In the genomic region with DNA sequence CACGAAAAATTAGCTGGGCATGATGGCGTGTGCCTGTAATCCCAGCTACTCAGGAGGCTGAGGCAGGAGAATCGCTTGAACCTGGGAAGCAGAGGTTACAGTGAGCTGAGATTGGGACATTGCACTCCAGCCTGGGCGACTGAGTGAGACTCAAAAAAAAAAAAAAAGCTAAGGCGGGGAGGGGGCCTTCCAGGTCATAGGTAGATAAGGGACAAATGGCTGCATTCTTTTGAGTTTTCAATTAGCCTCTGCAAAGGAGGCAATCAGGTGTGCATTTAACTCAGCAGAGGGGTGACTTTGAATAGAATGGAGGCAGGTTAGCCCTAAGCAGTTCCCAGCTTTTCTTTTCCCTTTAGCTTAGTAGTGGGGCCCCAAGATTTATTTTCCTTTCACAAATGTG, we compare ENCODE assay signal across 9 cellular contexts. TPM values are rescaled to one million over a fixed set of nuclear protein-coding genes. Genes with fewer than 3 reads are reported as not detected.
DNase-seq lines count a peak whose midpoint lies in the region; FAIRE-seq and TF ChIP-seq lines count a peak whose summit lies in the region.
"Had no signal": no experiment of that assay in that cellular context is flagged by ENCODE, and none has a peak within 500 bp of the region (broad histone marks: within the 10 kb centered on the region; RNA-seq: fewer than 3 reads in every experiment).

No MANE protein-coding gene starts in this region.

- DNase-seq in CD4-positive, alpha-beta memory T cell = no peak
- DNase-seq in osteoblast (ENCODE audit: insufficient read length, low spot score, missing footprints) (peak; percentile 14), T-helper 9 cell (no peak), NCI-H1694 (lab: John Stamatoyannopoulos, UW) (no peak), GM12891 (ENCODE audit: insufficient read length, low spot score) (no peak), NCI-H2171 (lab: John Stamatoyannopoulos, UW) (no peak)

- no peak for FAIRE-seq in GM12891 (lab: Jason Lieb, UNC)

- peak overlapping the region; percentile 80 to 96 (median 86) for H3K4me3 Mint-ChIP-seq in CD4-positive, alpha-beta memory T cell

- H4K20me1 ChIP-seq in Loucy (ENCODE audit: insufficient read depth, low read length, poor library complexity, severe bottlenecking) = peaks cover 12% of the 10 kb centered on the region
- peaks cover 14% of the 10 kb centered on the region for H4K20me1 ChIP-seq in osteoblast (ENCODE audit: insufficient read depth, low read length)

- no peaks in the 10 kb centered on the region for H3K9me2 ChIP-seq in Loucy (replicated peaks; ENCODE audit: low read depth, low read length)

- no peak for TF ChIP-seq CTCF in Loucy (conservative IDR thresholded peaks at IDR 0.05; ENCODE audit: low read length)
- TF ChIP-seq CTCF in osteoblast (IDR thresholded peaks at IDR 0.05; ENCODE audit: extremely low read depth, low read depth, low read length) = no peak

- H3K9me3 Mint-ChIP-seq in CD4-positive, alpha-beta memory T cell = no peaks in the 10 kb centered on the region

- H3K4me3 ChIP-seq in CD4-positive, alpha-beta memory T cell (ENCODE audit: low read length in 2 of 2) = peak overlapping the region in 1 of 2 donors; percentile 58
- H3K4me3 ChIP-seq in Loucy (ENCODE audit: low read length, poor library complexity, severe bottlenecking) (peak overlapping the region; percentile 78), ectodermal cell (ENCODE audit: insufficient read depth, low read depth, low read length) (peak overlapping the region; percentile 78), osteoblast (ENCODE audit: insufficient read depth, low read length) (peak overlapping the region; percentile 87)

- H3K27me3 ChIP-seq in CD4-positive, alpha-beta memory T cell (ENCODE audit: insufficient read depth, low read length) = peaks cover 7% of the 10 kb centered on the region
- H3K27me3 ChIP-seq in Loucy (ENCODE audit: insufficient read depth, low read length, poor library complexity, severe bottlenecking) = no peaks in the 10 kb centered on the region
- H3K27me3 ChIP-seq in ectodermal cell (ENCODE audit: control insufficient read depth, insufficient read depth, low read length, poor library complexity, severe bottlenecking) = peaks cover 9% of the 10 kb centered on the region
- H3K27me3 ChIP-seq in osteoblast (ENCODE audit: insufficient read depth, low read length) = no peaks in the 10 kb centered on the region

- H3K9ac ChIP-seq in Loucy (ENCODE audit: low read depth, low read length, poor library complexity, severe bottlenecking) = peak overlapping the region; percentile 86

- H2AFZ ChIP-seq in Loucy (ENCODE audit: low read length) (peak overlapping the region; percentile 81), osteoblast (ENCODE audit: low read length) (peak overlapping the region; percentile 93)

- no peaks in the 10 kb centered on the region for H3K36me3 Mint-ChIP-seq in CD4-positive, alpha-beta memory T cell

- peaks cover 1 to 2% of the 10 kb centered on the region in 2 donors for H3K27me3 Mint-ChIP-seq in CD4-positive, alpha-beta memory T cell

- peaks cover 11 to 21% (median 13%) of the 10 kb centered on the region in 4 donors for H3K4me1 Mint-ChIP-seq in CD4-positive, alpha-beta memory T cell

- POLR2A ChIA-PET in CD4-positive, alpha-beta memory T cell (lab: Charles Lee; ENCODE audit: partially characterized antibody) = interaction anchor here (0.8 to 1.2 kb wide), 2 partner anchors 15 to 150 kb away, joined by 3 to 14 read pairs; partner anchors contain the start of gene UBC

- 56 to 61% methylated on average over 5 of the region's 5 CpGs for WGBS in ectodermal cell, 2 experiments

- no peaks in the 10 kb centered on the region for H3K36me3 ChIP-seq in CD4-positive, alpha-beta memory T cell (ENCODE audit: insufficient read depth, low read length)
- H3K36me3 ChIP-seq in Loucy (ENCODE audit: insufficient read depth, low read length) (no peaks in the 10 kb centered on the region), ectodermal cell (ENCODE audit: control insufficient read depth, insufficient read depth, low read length) (no peaks in the 10 kb centered on the region), osteoblast (ENCODE audit: insufficient read depth, low read length) (no peaks in the 10 kb centered on the region)

- intact Hi-C loops in CD4-positive, alpha-beta memory T cell (cut with micrococcal nuclease) = loop anchor here (2.0 kb wide), 1 partner anchor 158 kb away; no protein-coding TSS in a partner anchor

- peak overlapping the region; percentile 81 for H3K4me2 ChIP-seq in Loucy (ENCODE audit: low read depth, low read length, poor library complexity, severe bottlenecking)
- peak overlapping the region; percentile 94 for H3K4me2 ChIP-seq in osteoblast (ENCODE audit: insufficient read depth, low read length)

- CTCF ChIA-PET in CD4-positive, alpha-beta memory T cell (lab: Charles Lee; ENCODE audit: partially characterized antibody) = interaction anchor here (1.2 to 1.4 kb wide), 3 partner anchors 13 to 158 kb away, joined by 3 to 6 read pairs (median 6); no protein-coding TSS in a partner anchor

- H3K79me2 ChIP-seq in Loucy (ENCODE audit: insufficient read depth, low read length) (peaks cover 30% of the 10 kb centered on the region), osteoblast (ENCODE audit: insufficient read depth, low read length) (peaks cover 18% of the 10 kb centered on the region)

- H3K27ac ChIP-seq in CD4-positive, alpha-beta memory T cell (ENCODE audit: low read depth, low read length) = no peak overlapping the region
- H3K27ac ChIP-seq in ectodermal cell (ENCODE audit: insufficient read depth, low read depth, low read length, poor library complexity, severe bottlenecking) (no peak overlapping the region), osteoblast (ENCODE audit: low read depth, low read length) (no peak overlapping the region)

- no peaks in the 10 kb centered on the region for H3K9me3 ChIP-seq in CD4-positive, alpha-beta memory T cell (ENCODE audit: control insufficient read depth in 1 of 2, low read length in 2 of 2)
- H3K9me3 ChIP-seq in Loucy (ENCODE audit: insufficient read depth, low read depth, low read length) (0 out of 2 replicates have a peak, but pooled peaks cover 4% of the 10 kb centered on the region), ectodermal cell (ENCODE audit: control insufficient read depth, low read length) (no peaks in the 10 kb centered on the region), osteoblast (ENCODE audit: low read depth, low read length) (no peaks in the 10 kb centered on the region)
- H3K9me3 ChIP-seq: mucosa of descending colon had no signal

- peaks cover 15% of the 10 kb centered on the region for H3K4me1 ChIP-seq in CD4-positive, alpha-beta memory T cell (ENCODE audit: insufficient read depth, low read length)
- H3K4me1 ChIP-seq in Loucy (ENCODE audit: insufficient read depth, low read length, poor library complexity, severe bottlenecking) (peaks cover 23% of the 10 kb centered on the region), ectodermal cell (ENCODE audit: control insufficient read depth, insufficient read depth, low read length) (peaks cover 4% of the 10 kb centered on the region), osteoblast (ENCODE audit: insufficient read depth, low read length) (peaks cover 19% of the 10 kb centered on the region)

- no peak for TF ChIP-seq POLR2A in GM12891 (IDR thresholded peaks at IDR 0.05; ENCODE audit: low read depth, low read length)

- H3K27ac Mint-ChIP-seq in CD4-positive, alpha-beta memory T cell = peak overlapping the region in 3 of 7 donors; percentile 12 to 61 (median 15)

- H3F3A ChIP-seq in Loucy (ENCODE audit: low read depth) = no peaks in the 10 kb centered on the region

TF ChIP-seq in GM12891, 5 proteins besides CTCF, POLR2A, EP300 and RAD21:
- TF ChIP-seq TAF1 (IDR thresholded peaks at IDR 0.05; ENCODE audit: low read depth, low read length) (no peak), PAX5 (IDR thresholded peaks at IDR 0.05; ENCODE audit: insufficient read depth, low read length, severe bottlenecking) (no peak), POLR2AphosphoS5 (IDR thresholded peaks at IDR 0.05; ENCODE audit: low read depth, low read length) (no peak), POU2F2 (IDR thresholded peaks at IDR 0.05; ENCODE audit: low read depth, low read length) (no peak), SPI1 (IDR thresholded peaks at IDR 0.05; ENCODE audit: low read depth, low read length) (no peak)

RNA-seq across cellular contexts. Expression of gene AACS, which starts 0.7 kb away (rescaled TPM):
- total RNA-seq in CD4-positive, alpha-beta memory T cell = 10 to 100 TPM; 11.8 to 12.2 TPM
- 10 to 100 TPM in 1 of 2 donors, 1 to 10 TPM in 1; 9.7 to 12.5 TPM for polyA plus RNA-seq in CD4-positive, alpha-beta memory T cell
- 33.1 TPM for polyA plus RNA-seq in ectodermal cell (2013, experiment 1 of 4)
- 34.3 TPM for polyA plus RNA-seq in ectodermal cell (2013, experiment 2 of 4)
- 19.9 TPM for polyA plus RNA-seq in ectodermal cell (2013, experiment 3 of 4)
- 21.5 TPM for polyA plus RNA-seq in ectodermal cell (2013, experiment 4 of 4)
- total RNA-seq in osteoblast = 24.5 and 26.4 TPM in 2 replicates
- 18.3 TPM for polyA plus RNA-seq in GM12891 (2012; ENCODE audit: low read depth, missing spikeins)
